In genomic region chr1:23696335-23696989, GRCh38 we compare ENCODE assay signal across 14 cellular contexts. TPM values are rescaled to one million over a fixed set of nuclear protein-coding genes. Genes with fewer than 3 reads are reported as not detected.
DNase-seq lines count a peak whose midpoint lies in the region; ATAC-seq, FAIRE-seq and TF ChIP-seq lines count a peak whose summit lies in the region.
"Had no signal": no experiment of that assay in that cellular context is flagged by ENCODE, and none has a peak within 500 bp of the region (broad histone marks: within the 10 kb centered on the region; RNA-seq: fewer than 3 reads in every experiment).

No MANE protein-coding gene starts in this region.

- H3K9ac ChIP-seq in endodermal cell (ENCODE audit: extremely low read depth, low read length, poor library complexity, severe bottlenecking) (no peak overlapping the region), MM.1S (ENCODE audit: low read length) (no peak overlapping the region)

- H3K4me3 ChIP-seq in endodermal cell (ENCODE audit: low read length) (peak overlapping the region; percentile 98), small intestine (ENCODE audit: low read depth in 1 of 2, low read length in 2 of 2) (no peak overlapping the region), MM.1S (ENCODE audit: low read length) (no peak overlapping the region)
- H3K4me3 ChIP-seq: suprapubic skin had no signal

- peaks cover 94% of the 10 kb centered on the region for H3K79me2 ChIP-seq in MM.1S (ENCODE audit: low read length)

- no peak overlapping the region for H3K27ac ChIP-seq in endodermal cell (ENCODE audit: low read depth, low read length)
- no peak overlapping the region for H3K27ac ChIP-seq in small intestine (ENCODE audit: low read depth in 1 of 2, low read length in 1 of 2)
- no peak overlapping the region for H3K27ac ChIP-seq in MM.1S (ENCODE audit: low read length)
- H3K27ac ChIP-seq: suprapubic skin had no signal

- peak overlapping the region; percentile 91 for H3K4me3 Mint-ChIP-seq in activated naive CD4-positive, alpha-beta T cell treated with anti-CD3 and anti-CD28 coated beads, Interleukin-2, amount 50 U/mL, for 24 hours
- H3K4me3 Mint-ChIP-seq in endodermal cell: no peak overlapping the region

- H3K36me3 ChIP-seq in endodermal cell (ENCODE audit: control insufficient read depth, insufficient read depth, low read length) (peaks cover 91% of the 10 kb centered on the region), small intestine (ENCODE audit: control insufficient read depth in 2 of 2, insufficient read depth in 2 of 2, low read length in 2 of 2) (peaks cover 17 to 32% of the 10 kb centered on the region in 2 donors), MM.1S (replicated peaks; ENCODE audit: insufficient read depth, low read length) (peaks cover 50% of the 10 kb centered on the region; the same call in 1 of the 2 replicates)

- WGBS in endodermal cell (ENCODE audit: insufficient coverage in 1 of 2, insufficient read length in 1 of 2), 2 experiments: 90 to 100% methylated on average over 5 to 6 of the region's 6 CpGs
- WGBS in small intestine, 3 donors: 30 to 54% (median 45%) methylated on average over 6 of the region's 6 CpGs

- peaks cover 66% of the 10 kb centered on the region for H4K20me1 ChIP-seq in MM.1S (ENCODE audit: insufficient read depth, low read length)

- H3K4me1 ChIP-seq in endodermal cell (ENCODE audit: control insufficient read depth, insufficient read depth, low read length) (peaks cover 4% of the 10 kb centered on the region), small intestine (ENCODE audit: control insufficient read depth in 2 of 2, insufficient read depth in 1 of 2, low read depth in 1 of 2, low read length in 1 of 2) (peaks cover 2 to 10% of the 10 kb centered on the region in 2 donors), MM.1S (ENCODE audit: low read length) (peaks cover 11% of the 10 kb centered on the region)

- H3K4me1 Mint-ChIP-seq in activated naive CD4-positive, alpha-beta T cell treated with anti-CD3 and anti-CD28 coated beads, Interleukin-2, amount 50 U/mL, for 24 hours: peaks cover 74% of the 10 kb centered on the region
- H3K4me1 Mint-ChIP-seq in endodermal cell: peaks cover 36% of the 10 kb centered on the region

- in situ Hi-C loops in GM13976 (cut with MboI; ENCODE audit: low sequenced_read_pairs, unreplicated experiment): loop anchor here (10.0 kb wide), 1 partner anchor 48 kb away; the partner anchor contains the start of gene ELOA

- no peak for DNase-seq in activated naive CD4-positive, alpha-beta T cell treated with anti-CD3 and anti-CD28 coated beads, Interleukin-2, amount 50 U/mL, for 16 hours
- DNase-seq in endodermal cell: no peak
- peak; percentile 73 for DNase-seq in small intestine
- no peak for DNase-seq in MM.1S
- no peak for DNase-seq in GM13976 (ENCODE audit: low spot score)
- DNase-seq in activated CD4-positive, alpha-beta T cell treated with anti-CD3 and anti-CD28 coated beads, Interleukin-2, amount 50 U/mL, for 48 hours: no peak
- DNase-seq: amniotic stem cell; NCI-H2107; NK-92 treated with Interleukin-12 subunit alpha and Interleukin-12 subunit beta, amount 100 ng/mL, for 24 hours; nucleus accumbens; SIG-M5 had no signal

- peaks cover 24% of the 10 kb centered on the region for H3F3A ChIP-seq in MM.1S (ENCODE audit: insufficient read depth, low read length)

- H3K9me2 ChIP-seq in MM.1S (replicated peaks; ENCODE audit: insufficient read depth, low read length): no peaks in the 10 kb centered on the region

- FAIRE-seq in small intestine (lab: Jason Lieb, UNC): no peak

- H3K27ac Mint-ChIP-seq in activated naive CD4-positive, alpha-beta T cell treated with anti-CD3 and anti-CD28 coated beads, Interleukin-2, amount 50 U/mL, for 24 hours: peak overlapping the region; percentile 85
- peak overlapping the region; percentile 33 for H3K27ac Mint-ChIP-seq in endodermal cell

- ATAC-seq in SK-N-SH treated with all-trans-retinoic acid at 6 μM for 48 hours: no peak

- peaks cover 59% of the 10 kb centered on the region for H3K36me3 Mint-ChIP-seq in activated naive CD4-positive, alpha-beta T cell treated with anti-CD3 and anti-CD28 coated beads, Interleukin-2, amount 50 U/mL, for 24 hours
- H3K36me3 Mint-ChIP-seq in endodermal cell (ENCODE audit: low read depth): peaks cover 92% of the 10 kb centered on the region

- no peaks in the 10 kb centered on the region for H3K27me3 Mint-ChIP-seq in activated naive CD4-positive, alpha-beta T cell treated with anti-CD3 and anti-CD28 coated beads, Interleukin-2, amount 50 U/mL, for 24 hours
- no peaks in the 10 kb centered on the region for H3K27me3 Mint-ChIP-seq in endodermal cell (ENCODE audit: insufficient read depth)

- H3K27me3 ChIP-seq in endodermal cell (ENCODE audit: control insufficient read depth, insufficient read depth, low read length, poor library complexity, severe bottlenecking): no peaks in the 10 kb centered on the region
- H3K27me3 ChIP-seq in small intestine (ENCODE audit: control insufficient read depth in 2 of 2, insufficient read depth in 2 of 2, low read length in 2 of 2): no peaks in the 10 kb centered on the region
- no peaks in the 10 kb centered on the region for H3K27me3 ChIP-seq in MM.1S (replicated peaks; ENCODE audit: insufficient read depth, low read length)
- H3K27me3 ChIP-seq: suprapubic skin had no signal

- TF ChIP-seq CTCF in endodermal cell (conservative IDR thresholded peaks at IDR 0.05) (no peak), MM.1S (IDR thresholded peaks at IDR 0.05; ENCODE audit: low read length) (no peak), GM13976 (IDR thresholded peaks at IDR 0.05; ENCODE audit: borderline replicate concordance, control extremely low read depth, extremely low read depth, insufficient read depth, missing control alignments) (no peak)

- no peak overlapping the region for H2AFZ ChIP-seq in MM.1S (ENCODE audit: low read length)

- H3K9me3 ChIP-seq in endodermal cell (ENCODE audit: control insufficient read depth, low read length) (no peaks in the 10 kb centered on the region), small intestine (ENCODE audit: control insufficient read depth, low read depth) (no peaks in the 10 kb centered on the region), MM.1S (replicated peaks; ENCODE audit: insufficient read depth, low read length) (no peaks in the 10 kb centered on the region)
- H3K9me3 ChIP-seq: suprapubic skin had no signal

- no peaks in the 10 kb centered on the region for H3K9me3 Mint-ChIP-seq in activated naive CD4-positive, alpha-beta T cell treated with anti-CD3 and anti-CD28 coated beads, Interleukin-2, amount 50 U/mL, for 24 hours
- H3K9me3 Mint-ChIP-seq in endodermal cell: peaks cover under 1% of the 10 kb centered on the region

- H3K4me2 ChIP-seq in MM.1S (ENCODE audit: low read depth, low read length): no peak overlapping the region

TF ChIP-seq in SK-N-SH treated with all-trans-retinoic acid at 6 μM for 48 hours, 23 proteins besides CTCF, POLR2A, EP300 and RAD21:
- TF ChIP-seq BACH2 (CRISPR knock-in tag; IDR thresholded peaks at IDR 0.05; ENCODE audit: borderline replicate concordance): no peak
- TF ChIP-seq, protein P1, sequence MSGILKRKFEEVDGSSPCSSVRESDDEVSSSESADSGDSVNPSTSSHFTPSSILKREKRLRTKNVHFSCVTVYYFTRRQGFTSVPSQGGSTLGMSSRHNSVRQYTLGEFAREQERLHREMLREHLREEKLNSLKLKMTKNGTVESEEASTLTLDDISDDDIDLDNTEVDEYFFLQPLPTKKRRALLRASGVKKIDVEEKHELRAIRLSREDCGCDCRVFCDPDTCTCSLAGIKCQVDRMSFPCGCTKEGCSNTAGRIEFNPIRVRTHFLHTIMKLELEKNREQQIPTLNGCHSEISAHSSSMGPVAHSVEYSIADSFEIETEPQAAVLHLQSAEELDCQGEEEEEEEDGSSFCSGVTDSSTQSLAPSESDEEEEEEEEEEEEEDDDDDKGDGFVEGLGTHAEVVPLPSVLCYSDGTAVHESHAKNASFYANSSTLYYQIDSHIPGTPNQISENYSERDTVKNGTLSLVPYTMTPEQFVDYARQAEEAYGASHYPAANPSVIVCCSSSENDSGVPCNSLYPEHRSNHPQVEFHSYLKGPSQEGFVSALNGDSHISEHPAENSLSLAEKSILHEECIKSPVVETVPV (CRISPR knock-in tag; IDR thresholded peaks at IDR 0.05): 0 out of 2 replicates have a peak, but pooled peaks have one; percentile 32

RNA-seq across cellular contexts. Expression of gene RPL11, which starts 4.9 kb away (rescaled TPM):
- total RNA-seq in endodermal cell: 1,000 to 10,000 TPM; 1,338 to 1,473 TPM
- 1,683 TPM for polyA plus RNA-seq in endodermal cell (2013, experiment 1 of 2)
- 1,573 TPM for polyA plus RNA-seq in endodermal cell (2013, experiment 2 of 2)
- 1,000 to 10,000 TPM; 1,603 to 3,027 (median 2,739) TPM for polyA plus RNA-seq in small intestine

RNA-seq across cellular contexts. Expression of gene ELOA, which starts 46.8 kb away (rescaled TPM):
- 10 to 100 TPM; 33.3 to 42.4 TPM for total RNA-seq in endodermal cell
- polyA plus RNA-seq in endodermal cell (2013, experiment 1 of 2): 28.2 TPM
- 26.4 TPM for polyA plus RNA-seq in endodermal cell (2013, experiment 2 of 2)
- 10 to 100 TPM in 2 of 3 donors, 1 to 10 TPM in 1; 8.4 to 12.4 (median 11.0) TPM for polyA plus RNA-seq in small intestine
